In the genomic region with DNA sequence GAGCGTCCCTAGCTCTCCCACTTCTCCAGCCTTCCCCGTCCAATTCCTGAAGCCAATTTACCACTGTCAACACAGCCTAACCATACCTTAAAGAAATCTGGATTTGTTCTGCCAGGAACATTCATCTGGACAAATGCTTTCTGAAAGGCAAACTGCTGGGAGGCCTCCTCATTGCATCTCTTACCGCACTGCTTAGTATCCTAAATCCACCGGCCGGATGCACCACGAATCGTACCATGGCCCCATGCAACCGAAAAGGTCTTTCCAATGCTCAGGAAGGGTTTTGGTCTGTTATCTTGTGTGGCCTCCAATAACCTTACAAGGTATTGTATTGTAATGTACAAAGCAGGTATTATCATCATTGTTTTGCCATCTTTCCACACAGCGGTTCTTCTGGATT, we compare ENCODE assay signal across 8 cellular contexts. TPM values are rescaled to one million over a fixed set of nuclear protein-coding genes. Genes with fewer than 3 reads are reported as not detected.
DNase-seq lines count a peak whose midpoint lies in the region; ATAC-seq, FAIRE-seq and TF ChIP-seq lines count a peak whose summit lies in the region.

No MANE protein-coding gene starts in this region.

- no peak for DNase-seq in activated CD4-positive, alpha-beta T cell treated with anti-CD3 and anti-CD28 coated beads for 36 hours
- no peak for DNase-seq in activated CD4-positive, alpha-beta T cell treated with anti-CD3 and anti-CD28 coated beads for 48 hours
- no peak for DNase-seq in astrocyte (ENCODE audit: low read depth)
- no peak for DNase-seq in memory B cell (ENCODE audit: low spot score in 2 of 2)
- no peak for DNase-seq in thoracic aorta (ENCODE audit: low spot score)
- no peak for DNase-seq in head of caudate nucleus
- DNase-seq in NK-92 treated with Interleukin-12 subunit alpha and Interleukin-12 subunit beta, amount 100 ng/mL, for 24 hours (lab: John Stamatoyannopoulos, UW), result no peak

- no peaks in the 10 kb centered on the region for H3K27me3 ChIP-seq in astrocyte (ENCODE audit: insufficient read depth, low read length)
- H3K27me3 ChIP-seq in thoracic aorta (replicated peaks; ENCODE audit: insufficient read depth), result no peaks in the 10 kb centered on the region

- H3K9me3 Mint-ChIP-seq in activated CD4-positive, alpha-beta T cell treated with anti-CD3 and anti-CD28 coated beads for 36 hours (ENCODE audit: low read depth), result no peaks in the 10 kb centered on the region
- H3K9me3 Mint-ChIP-seq in astrocyte (ENCODE audit: unreplicated experiment) (no peaks in the 10 kb centered on the region), memory B cell (no peaks in the 10 kb centered on the region)

- POLR2A ChIA-PET in activated CD4-positive, alpha-beta T cell treated with anti-CD3 and anti-CD28 coated beads for 36 hours (lab: Charles Lee), result no interaction called here

- H3K27ac ChIP-seq in astrocyte (ENCODE audit: low read depth, low read length) (peak overlapping the region; percentile 99), thoracic aorta (peak overlapping the region; percentile 99 to 100)

- H3K36me3 ChIP-seq in astrocyte (ENCODE audit: insufficient read depth, low read length) (peaks cover 63% of the 10 kb centered on the region), thoracic aorta (peaks cover 29% of the 10 kb centered on the region)

- CTCF ChIA-PET in activated CD4-positive, alpha-beta T cell treated with anti-CD3 and anti-CD28 coated beads for 36 hours (lab: Charles Lee), result no interaction called here

- H3K79me2 ChIP-seq in astrocyte (ENCODE audit: insufficient read depth, low read length), result peaks cover 99% of the 10 kb centered on the region

- H3K4me2 ChIP-seq in astrocyte (ENCODE audit: low read length), result peak overlapping the region; percentile 75

- TF ChIP-seq CTCF in astrocyte (IDR thresholded peaks at IDR 0.05; ENCODE audit: insufficient read depth, low read depth, low read length) (no peak), thoracic aorta (IDR thresholded peaks at IDR 0.05) (no peak)

- H3K4me1 ChIP-seq in astrocyte (ENCODE audit: insufficient read depth, low read length) (peaks cover 100% of the 10 kb centered on the region), thoracic aorta (ENCODE audit: control insufficient read depth in 1 of 2, low read depth in 2 of 2) (peaks cover 89 to 100% of the 10 kb centered on the region in 2 donors)

- peaks cover 59% of the 10 kb centered on the region for H4K20me1 ChIP-seq in astrocyte (ENCODE audit: insufficient read depth, low read length)

- H3K27ac Mint-ChIP-seq in activated CD4-positive, alpha-beta T cell treated with anti-CD3 and anti-CD28 coated beads for 36 hours, result peak overlapping the region; percentile 99
- H3K27ac Mint-ChIP-seq in astrocyte (ENCODE audit: unreplicated experiment) (peak overlapping the region; percentile 98), memory B cell (peak overlapping the region; percentile 96)

- FAIRE-seq in astrocyte (lab: Jason Lieb, UNC), result no peak

- H3K9me3 ChIP-seq in astrocyte (ENCODE audit: insufficient read depth, low read depth, low read length), result no peaks in the 10 kb centered on the region
- H3K9me3 ChIP-seq in thoracic aorta, result no peaks in the 10 kb centered on the region

- peaks cover 93% of the 10 kb centered on the region for H3K36me3 Mint-ChIP-seq in activated CD4-positive, alpha-beta T cell treated with anti-CD3 and anti-CD28 coated beads for 36 hours (ENCODE audit: low read depth)
- H3K36me3 Mint-ChIP-seq in astrocyte (ENCODE audit: low read depth, unreplicated experiment) (peaks cover 49% of the 10 kb centered on the region), memory B cell (peaks cover 28% of the 10 kb centered on the region)

- H3K27me3 Mint-ChIP-seq in activated CD4-positive, alpha-beta T cell treated with anti-CD3 and anti-CD28 coated beads for 36 hours, result no peaks in the 10 kb centered on the region
- H3K27me3 Mint-ChIP-seq in astrocyte (ENCODE audit: low read depth, unreplicated experiment) (no peaks in the 10 kb centered on the region), memory B cell (no peaks in the 10 kb centered on the region)

- H2AFZ ChIP-seq in astrocyte (ENCODE audit: low read depth, low read length), result no peak overlapping the region

- ATAC-seq in activated CD4-positive, alpha-beta T cell treated with anti-CD3 and anti-CD28 coated beads for 36 hours, result no peak
- ATAC-seq in memory B cell (ENCODE audit: low read depth), result no peak
- ATAC-seq in thoracic aorta (ENCODE audit: insufficient number of reproducible peaks, low FRiP score, low read depth), result no peak
- no peak for ATAC-seq in GM18861 (IDR thresholded peaks at IDR 0.05; ENCODE audit: unreplicated experiment)

- intact Hi-C loops in activated CD4-positive, alpha-beta T cell treated with anti-CD3 and anti-CD28 coated beads for 36 hours (cut with DNase I, micrococcal nuclease), result loop anchor here in 1 of 2 experiments (2.0 kb wide), 1 partner anchor 141 kb away; no protein-coding TSS in a partner anchor
- intact Hi-C loops in head of caudate nucleus (cut with DNase I), result no loop called here

- peak overlapping the region; percentile 77 for H3K4me3 Mint-ChIP-seq in activated CD4-positive, alpha-beta T cell treated with anti-CD3 and anti-CD28 coated beads for 36 hours
- H3K4me3 Mint-ChIP-seq in astrocyte (ENCODE audit: unreplicated experiment) (peak overlapping the region; percentile 73), memory B cell (peak overlapping the region; percentile 85)

- peak overlapping the region; percentile 92 for H3K9ac ChIP-seq in astrocyte (ENCODE audit: low read length)

- peaks cover 82% of the 10 kb centered on the region for H3K4me1 Mint-ChIP-seq in activated CD4-positive, alpha-beta T cell treated with anti-CD3 and anti-CD28 coated beads for 36 hours
- H3K4me1 Mint-ChIP-seq in astrocyte (ENCODE audit: low read depth, unreplicated experiment) (peaks cover 96% of the 10 kb centered on the region), memory B cell (peaks cover 73% of the 10 kb centered on the region)

- H3K4me3 ChIP-seq in astrocyte (ENCODE audit: insufficient read depth, low read depth, low read length) (peak overlapping the region; percentile 4), thoracic aorta (no peak overlapping the region)

RNA-seq across cellular contexts. Expression of gene MYH9, which starts 57.6 kb away (rescaled TPM):
- total RNA-seq in activated CD4-positive, alpha-beta T cell treated with anti-CD3 and anti-CD28 coated beads for 36 hours, result 100 to 1,000 TPM; 720 to 773 TPM
- 2,278 and 2,469 TPM in 2 replicates for total RNA-seq in astrocyte
- total RNA-seq in thoracic aorta, result 1,000 to 10,000 TPM; 1,447 to 1,631 TPM
